Comparison of ENCODE assay signal across 27 cellular contexts in genomic region chr7:93352881-93353280, GRCh38.
DNase-seq lines count a peak whose midpoint lies in the region; ATAC-seq lines count a peak whose summit lies in the region.
"Had no signal": no experiment of that assay in that cellular context is flagged by ENCODE, and none has a peak within 500 bp of the region (broad histone marks: within the 10 kb centered on the region; RNA-seq: fewer than 3 reads in every experiment).

No MANE protein-coding gene starts in this region.

- no peaks in the 10 kb centered on the region for H3K79me1 ChIP-seq in trophoblast cell (ENCODE audit: low read length)

- H3K36me3 ChIP-seq in trophoblast cell (ENCODE audit: control insufficient read depth in 1 of 2, insufficient read depth in 2 of 2, low read length in 2 of 2): no peaks in the 10 kb centered on the region
- H3K36me3 ChIP-seq: BE2C, BLaER1 had no signal

- no peaks in the 10 kb centered on the region for H3K4me1 ChIP-seq in trophoblast cell (ENCODE audit: control insufficient read depth in 1 of 2, insufficient read depth in 2 of 2, low read length in 2 of 2)
- H3K4me1 ChIP-seq: A549; BE2C; BLaER1; BLaER1 treated with 17β-estradiol and CSF1 and Interleukin-3, amounts not matched to agents 10 nM and 100 nM; Caco-2 had no signal

- H3K9me3 ChIP-seq in trophoblast cell (ENCODE audit: insufficient read depth, low read depth, low read length): no peaks in the 10 kb centered on the region
- H3K9me3 ChIP-seq: A549; BE2C; BLaER1; BLaER1 treated with 17β-estradiol and CSF1 and Interleukin-3, amounts not matched to agents 10 nM and 100 nM; Caco-2 had no signal

- H3K23ac ChIP-seq in trophoblast cell (ENCODE audit: low read length): no peak overlapping the region

- H3K4ac ChIP-seq in trophoblast cell (ENCODE audit: low read depth, low read length): no peak overlapping the region

- H3K27me3 ChIP-seq in trophoblast cell (ENCODE audit: insufficient read depth, low read length): no peaks in the 10 kb centered on the region
- H3K27me3 ChIP-seq: BE2C; BLaER1; BLaER1 treated with 17β-estradiol and CSF1 and Interleukin-3, amounts not matched to agents 10 nM and 100 nM had no signal

- no peak overlapping the region for H2BK120ac ChIP-seq in trophoblast cell (ENCODE audit: insufficient read depth, low read length, poor library complexity)

- no peak overlapping the region for H2BK12ac ChIP-seq in trophoblast cell (ENCODE audit: low read length)

- no peak overlapping the region for H3K18ac ChIP-seq in trophoblast cell (ENCODE audit: low read length)

- ATAC-seq in GM18502 (IDR thresholded peaks at IDR 0.05; ENCODE audit: poor library complexity, unreplicated experiment): no peak
- ATAC-seq: A549; CD8-positive, alpha-beta T cell had no signal

- no peak overlapping the region for H3K9ac ChIP-seq in trophoblast cell (ENCODE audit: low read length)
- H3K9ac ChIP-seq: BLaER1; BLaER1 treated with 17β-estradiol and CSF1 and Interleukin-3, amounts not matched to agents 10 nM and 100 nM had no signal

- no peak overlapping the region for H4K8ac ChIP-seq in trophoblast cell (ENCODE audit: low read depth, low read length)

- H3K4me3 ChIP-seq in trophoblast cell (ENCODE audit: low read depth, low read length): no peak overlapping the region
- H3K4me3 ChIP-seq: A549; BLaER1; BLaER1 treated with 17β-estradiol and CSF1 and Interleukin-3, amounts not matched to agents 10 nM and 100 nM had no signal

- no peak overlapping the region for H2AK5ac ChIP-seq in trophoblast cell (ENCODE audit: low read length)

- peak; percentile 38 to 99 for DNase-seq in trophoblast cell
- DNase-seq: 8988T; ACHN; AML-193; BE2C; C1 segment of cervical spinal cord; Caco-2; Calu3; CD4-positive, alpha-beta memory T cell; CD4-positive, alpha-beta T cell; CD4-positive, CD25-positive, alpha-beta regulatory T cell; CD8-positive, alpha-beta memory T cell; CD8-positive, alpha-beta T cell; COR-L47; DMS 273 treated with DMSO at 0.1 percent for 48 hours; DMS153; DMS53; DMS79; DMS79 treated with DMSO at 0.1 percent for 48 hours; DND-41; EL had no signal

- H3K14ac ChIP-seq in trophoblast cell (ENCODE audit: low read length): no peak overlapping the region

- H3K4me2 ChIP-seq in trophoblast cell (ENCODE audit: low read length): no peak overlapping the region
- H3K4me2 ChIP-seq: A549; BLaER1; BLaER1 treated with 17β-estradiol and CSF1 and Interleukin-3, amounts not matched to agents 10 nM and 100 nM had no signal

- no peak overlapping the region for H3K27ac ChIP-seq in trophoblast cell (ENCODE audit: low read depth, low read length)
- H3K27ac ChIP-seq: 22Rv1; A549; BLaER1; BLaER1 treated with 17β-estradiol and CSF1 and Interleukin-3, amounts not matched to agents 10 nM and 100 nM; C4-2B had no signal

- H4K12ac ChIP-seq in trophoblast cell (ENCODE audit: low read depth, low read length): no peak overlapping the region

- H3K79me2 ChIP-seq in trophoblast cell (ENCODE audit: control insufficient read depth, insufficient read depth, low read length, poor library complexity): no peaks in the 10 kb centered on the region

- no peak overlapping the region for H4K91ac ChIP-seq in trophoblast cell (ENCODE audit: low read depth, low read length)

- no CpG with 5 or more reads among the region's 2 CpGs for WGBS in trophoblast cell (ENCODE audit: extremely low coverage, insufficient coverage, insufficient read length)

- no peak overlapping the region for H2AFZ ChIP-seq in trophoblast cell (ENCODE audit: insufficient read depth, low read length, poor library complexity)

- H2BK5ac ChIP-seq in trophoblast cell (ENCODE audit: low read depth, low read length, poor library complexity): no peak overlapping the region
